26 cellular contexts compared by ENCODE assay signal in the genomic region with DNA sequence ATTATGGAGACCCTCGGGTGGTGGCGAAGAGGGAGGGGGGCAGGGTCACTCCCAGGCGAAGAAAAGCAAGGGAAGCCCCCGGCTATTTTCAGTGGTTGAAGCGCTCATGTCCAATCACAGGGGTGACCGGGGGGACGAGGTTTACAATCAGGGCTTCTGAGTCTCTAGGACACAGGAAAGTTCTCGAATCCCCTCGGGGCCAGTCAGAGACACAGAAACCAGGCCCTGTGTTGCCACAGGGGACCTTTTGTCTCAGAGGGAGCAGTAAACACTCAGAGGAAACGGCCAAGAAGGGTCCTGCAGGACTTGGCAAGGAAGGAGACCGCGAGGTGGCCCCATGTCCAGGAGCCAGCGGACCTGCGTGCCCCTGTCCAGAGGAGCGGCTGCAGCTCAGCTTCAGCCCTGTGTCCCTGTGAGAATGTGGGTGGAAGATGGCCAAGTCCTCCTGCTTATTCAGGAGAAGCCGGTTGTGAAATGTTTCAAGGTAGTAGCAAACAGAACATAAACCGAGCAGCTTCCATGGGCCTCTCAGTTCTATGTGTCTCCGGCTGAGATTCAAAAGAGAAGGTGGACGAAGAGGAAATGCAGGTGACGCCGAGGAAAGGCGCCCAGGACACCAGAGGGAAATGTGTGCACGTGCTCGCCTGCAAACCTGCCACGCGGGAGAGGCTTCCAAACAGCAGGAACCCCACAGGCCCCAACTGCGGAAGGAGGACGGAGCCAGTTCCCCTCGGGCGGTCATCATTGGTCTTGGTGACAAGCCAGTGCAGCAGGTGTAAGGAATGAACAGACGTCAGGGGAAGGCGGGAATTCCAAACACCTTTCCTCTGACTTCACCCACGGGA.
"Had no signal": no experiment of that assay in that cellular context is flagged by ENCODE, and none has a peak within 500 bp of the region (broad histone marks: within the 10 kb centered on the region; RNA-seq: fewer than 3 reads in every experiment).

No MANE protein-coding gene starts in this region.

- H3K27ac Mint-ChIP-seq: activated CD4-positive, alpha-beta T cell treated with anti-CD3 and anti-CD28 coated beads, Interleukin-2, amount 10 ng/mL, durations not matched to agents 7 days and 5 days; activated CD8-positive, alpha-beta T cell treated with anti-CD3 and anti-CD28 coated beads for 36 hours; activated naive CD4-positive, alpha-beta T cell treated with anti-CD3 and anti-CD28 coated beads, Interleukin-2, amount 50 U/mL, for 72 hours; activated T-helper 2 cell treated with anti-CD3 and anti-CD28 coated beads, Interferon-gamma antibody, Interleukin-2, Interleukin-4, amounts not matched to agents 10 μg/mL and 5 μg/mL and 100 μg/mL, durations not matched to agents 14 hours and 24 hours and 36 hours; natural killer cell treated with Interleukin-12 subunit alpha and Interleukin-12 subunit beta and Interleukin-15 and Interleukin-18, amount 100 ng/mL, for 72 hours; stimulated activated effector memory CD8-positive, alpha-beta T cell treated with anti-CD3 and anti-CD28 coated beads, Interleukin-12 subunit alpha, Interleukin-12 subunit beta, amount 100 ng/mL, for 72 hours; stimulated activated naive CD8-positive, alpha-beta T cell treated with anti-CD3 and anti-CD28 coated beads, Interleukin-15, Interleukin-2, amounts not matched to agents 100 ng/mL and 50 ng/mL, for 24 hours; T-helper 17 cell; type B pancreatic cell had no signal

- H3K9me3 ChIP-seq: breast epithelium, colonic mucosa, left lung, mucosa of descending colon, pancreas, psoas muscle, sigmoid colon, thoracic aorta, uterus had no signal

- H3K4me3 ChIP-seq: breast epithelium, colonic mucosa, left lung, lung, mucosa of descending colon, pancreas, psoas muscle, sigmoid colon, thoracic aorta, uterus had no signal

- H3K4me3 Mint-ChIP-seq: activated CD4-positive, alpha-beta T cell treated with anti-CD3 and anti-CD28 coated beads, Interleukin-2, amount 10 ng/mL, durations not matched to agents 7 days and 5 days; activated CD8-positive, alpha-beta T cell treated with anti-CD3 and anti-CD28 coated beads for 36 hours; central memory CD8-positive, alpha-beta T cell; natural killer cell treated with Interleukin-12 subunit alpha and Interleukin-12 subunit beta and Interleukin-15 and Interleukin-18, amount 100 ng/mL, for 72 hours; stimulated activated effector memory CD8-positive, alpha-beta T cell treated with anti-CD3 and anti-CD28 coated beads, Interleukin-12 subunit alpha, Interleukin-12 subunit beta, amount 100 ng/mL, for 72 hours; stimulated activated naive CD8-positive, alpha-beta T cell treated with anti-CD3 and anti-CD28 coated beads, Interleukin-15, Interleukin-2, amounts not matched to agents 100 ng/mL and 50 ng/mL, for 24 hours; T-helper 17 cell; type B pancreatic cell had no signal

- DNase-seq: activated CD4-positive, alpha-beta T cell treated with anti-CD3 and anti-CD28 coated beads, Interleukin-2, amount 10 ng/mL, durations not matched to agents 7 days and 5 days; activated CD4-positive, CD25-positive, alpha-beta regulatory T cell treated with anti-CD3 and anti-CD28 coated beads, Interleukin-2, amount 50 U/mL, for 72 hours; activated CD8-positive, alpha-beta T cell treated with anti-CD3 and anti-CD28 coated beads for 36 hours; activated T-cell treated with anti-CD3 and anti-CD28 coated beads, Interleukin-2, amount 50 U/mL, for 48 hours; colonic mucosa; effector CD8-positive, alpha-beta T cell; left lung; mucosa of descending colon; pancreas; psoas muscle; sigmoid colon; small intestine; stimulated activated CD4-positive, alpha-beta T cell treated with anti-CD3 and anti-CD28 coated beads, Interleukin-4, amount 100 ng/mL, for 24 hours; T-helper 17 cell; T1000; uterus had no signal

- H3K27me3 Mint-ChIP-seq: activated CD4-positive, alpha-beta T cell treated with anti-CD3 and anti-CD28 coated beads, Interleukin-2, amount 10 ng/mL, durations not matched to agents 7 days and 5 days; natural killer cell treated with Interleukin-12 subunit alpha and Interleukin-12 subunit beta and Interleukin-15 and Interleukin-18, amount 100 ng/mL, for 72 hours; T-helper 17 cell had no signal

- ATAC-seq: activated CD8-positive, alpha-beta T cell treated with anti-CD3 and anti-CD28 coated beads for 36 hours; activated naive CD4-positive, alpha-beta T cell treated with anti-CD3 and anti-CD28 coated beads, Interleukin-2, amount 50 U/mL, for 72 hours; left lung; mucosa of descending colon; natural killer cell treated with Interleukin-12 subunit alpha and Interleukin-12 subunit beta and Interleukin-15 and Interleukin-18, amount 100 ng/mL, for 72 hours; pancreas; psoas muscle; stimulated activated effector memory CD8-positive, alpha-beta T cell treated with anti-CD3 and anti-CD28 coated beads, Interleukin-12 subunit alpha, Interleukin-12 subunit beta, amount 100 ng/mL, for 72 hours; T-helper 17 cell had no signal

- H3K9me3 Mint-ChIP-seq: activated CD4-positive, alpha-beta T cell treated with anti-CD3 and anti-CD28 coated beads, Interleukin-2, amount 10 ng/mL, durations not matched to agents 7 days and 5 days; activated CD8-positive, alpha-beta T cell treated with anti-CD3 and anti-CD28 coated beads for 36 hours; activated naive CD4-positive, alpha-beta T cell treated with anti-CD3 and anti-CD28 coated beads, Interleukin-2, amount 50 U/mL, for 72 hours; activated T-helper 2 cell treated with anti-CD3 and anti-CD28 coated beads, Interferon-gamma antibody, Interleukin-2, Interleukin-4, amounts not matched to agents 10 μg/mL and 5 μg/mL and 100 μg/mL, durations not matched to agents 14 hours and 24 hours and 36 hours; central memory CD8-positive, alpha-beta T cell; natural killer cell treated with Interleukin-12 subunit alpha and Interleukin-12 subunit beta and Interleukin-15 and Interleukin-18, amount 100 ng/mL, for 72 hours; stimulated activated effector memory CD8-positive, alpha-beta T cell treated with anti-CD3 and anti-CD28 coated beads, Interleukin-12 subunit alpha, Interleukin-12 subunit beta, amount 100 ng/mL, for 72 hours; stimulated activated naive CD8-positive, alpha-beta T cell treated with anti-CD3 and anti-CD28 coated beads, Interleukin-15, Interleukin-2, amounts not matched to agents 100 ng/mL and 50 ng/mL, for 24 hours; type B pancreatic cell had no signal

- H3K36me3 ChIP-seq: breast epithelium, colonic mucosa, left lung, pancreas, sigmoid colon, thoracic aorta, uterus had no signal

- H3K4me1 ChIP-seq: breast epithelium, colonic mucosa, left lung, pancreas, psoas muscle, sigmoid colon, uterus had no signal

- H3K27ac ChIP-seq: breast epithelium, colonic mucosa, left lung, pancreas, psoas muscle, sigmoid colon, thoracic aorta, uterus had no signal

- H3K4me1 Mint-ChIP-seq: activated CD4-positive, alpha-beta T cell treated with anti-CD3 and anti-CD28 coated beads, Interleukin-2, amount 10 ng/mL, durations not matched to agents 7 days and 5 days; central memory CD8-positive, alpha-beta T cell; stimulated activated effector memory CD8-positive, alpha-beta T cell treated with anti-CD3 and anti-CD28 coated beads, Interleukin-12 subunit alpha, Interleukin-12 subunit beta, amount 100 ng/mL, for 72 hours had no signal

- H3K36me3 Mint-ChIP-seq: activated naive CD4-positive, alpha-beta T cell treated with anti-CD3 and anti-CD28 coated beads, Interleukin-2, amount 50 U/mL, for 72 hours; natural killer cell treated with Interleukin-12 subunit alpha and Interleukin-12 subunit beta and Interleukin-15 and Interleukin-18, amount 100 ng/mL, for 72 hours; stimulated activated effector memory CD8-positive, alpha-beta T cell treated with anti-CD3 and anti-CD28 coated beads, Interleukin-12 subunit alpha, Interleukin-12 subunit beta, amount 100 ng/mL, for 72 hours; type B pancreatic cell had no signal

- H3K27me3 ChIP-seq: colonic mucosa, uterus had no signal
